In genomic region chr1:39190096-39190495, GRCh38 we compare ENCODE assay signal across 1 cellular context.
TF ChIP-seq lines count a peak whose summit lies in the region.

No MANE protein-coding gene starts in this region.

TF ChIP-seq in HEK293T, 16 proteins besides CTCF, POLR2A, EP300 and RAD21 (continued from another document):
- TF ChIP-seq PKNOX1 (IDR thresholded peaks at IDR 0.05) (no peak), NFRKB (IDR thresholded peaks at IDR 0.05) (no peak)
